Comparison of ENCODE assay signal across 25 cellular contexts in genomic region chr4:2981256-2981804, GRCh38. TPM values are rescaled to one million over a fixed set of nuclear protein-coding genes. Genes with fewer than 3 reads are reported as not detected.
DNase-seq lines count a peak whose midpoint lies in the region; ATAC-seq, FAIRE-seq and TF ChIP-seq lines count a peak whose summit lies in the region.
"Had no signal": no experiment of that assay in that cellular context is flagged by ENCODE, and none has a peak within 500 bp of the region (broad histone marks: within the 10 kb centered on the region; RNA-seq: fewer than 3 reads in every experiment).

No MANE protein-coding gene starts in this region.

- in situ Hi-C loops in K562 (cut with MboI): no loop called here

- CTCF ChIA-PET in activated CD8-positive, alpha-beta T cell treated with anti-CD3 and anti-CD28 coated beads for 36 hours (lab: Charles Lee): no interaction called here
- CTCF ChIA-PET in activated CD8-positive, alpha-beta T cell treated with anti-CD3 and anti-CD28 coated beads, Interleukin-2, amount 10 ng/mL, durations not matched to agents 7 days and 5 days (lab: Charles Lee): interaction anchor here (3.8 kb wide), 1 partner anchor 56 kb away, joined by 25 read pairs; no protein-coding TSS in a partner anchor
- CTCF ChIA-PET in K562 (lab: Yijun Ruan, JAX; ENCODE audit: low intra/inter-chr PET ratio): no interaction called here

- peaks cover 14% of the 10 kb centered on the region for H3K9me3 ChIP-seq in K562 (replicated peaks; ENCODE audit: control insufficient read depth, insufficient read depth, low read depth, low read length)
- peaks cover 2 to 12% of the 10 kb centered on the region in 2 donors for H3K9me3 ChIP-seq in neuronal stem cell (replicated peaks in 1 of 2; ENCODE audit: control insufficient read depth in 2 of 2, insufficient read depth in 1 of 2, low read depth in 1 of 2, low read length in 2 of 2)
- H3K9me3 ChIP-seq: SJSA1 had no signal

- DNase-seq in activated CD8-positive, alpha-beta T cell treated with anti-CD3 and anti-CD28 coated beads for 36 hours: peak; percentile 17
- DNase-seq in activated CD8-positive, alpha-beta T cell treated with anti-CD3 and anti-CD28 coated beads, Interleukin-2, amount 10 ng/mL, durations not matched to agents 7 days and 5 days: no peak
- DNase-seq in NAMALWA (ENCODE audit: low spot score) (peak; percentile 18), K562 (ENCODE audit: extremely low read depth in 1 of 4, low spot score in 3 of 4) (no peak), neuronal stem cell (ENCODE audit: low spot score) (no peak)
- DNase-seq: AML-193; CD4-positive, alpha-beta memory T cell; COR-L47; HCEC 1CT; NCI-H1092 treated with DMSO at 0.1 percent for 48 hours; NCI-H1436; NCI-H187; NCI-H2107; NCI-H524; NCI-H748 treated with DMSO at 0.1 percent for 48 hours; Right ventricle myocardium superior; RPMI8226 had no signal

- no peak for FAIRE-seq in K562 (lab: Jason Lieb, UNC)
- FAIRE-seq: A204.1, H1 had no signal

- H3K4me1 ChIP-seq in K562 (replicated peaks in 1 of 2; ENCODE audit: control insufficient read depth in 2 of 2, insufficient read depth in 2 of 2, low read length in 2 of 2): peaks cover 5 to 8% of the 10 kb centered on the region in 2 experiments; a peak in 3 of 5 replicates
- peaks cover 0 to 2% of the 10 kb centered on the region in 2 donors for H3K4me1 ChIP-seq in neuronal stem cell (ENCODE audit: control insufficient read depth in 2 of 2, insufficient read depth in 1 of 2, low read depth in 1 of 2, low read length in 2 of 2)

- H4K20me1 ChIP-seq in K562 (replicated peaks; ENCODE audit: control insufficient read depth, insufficient read depth, low read length): no peaks in the 10 kb centered on the region
- H4K20me1 ChIP-seq: BLaER1 treated with 17β-estradiol and CSF1 and Interleukin-3, amounts not matched to agents 10 nM and 100 nM had no signal

- H2BK120ac ChIP-seq in neuronal stem cell (ENCODE audit: low read depth, low read length): no peak overlapping the region

- no peaks in the 10 kb centered on the region for H3K9me1 ChIP-seq in K562 (ENCODE audit: control insufficient read depth, insufficient read depth, low read length)

- TF ChIP-seq POLR2A in K562 (conservative IDR thresholded peaks at IDR 0.05): no peak

- H3K36me3 ChIP-seq in K562 (ENCODE audit: control insufficient read depth, insufficient read depth, low read length) (no peaks in the 10 kb centered on the region), neuronal stem cell (replicated peaks in 1 of 2; ENCODE audit: control insufficient read depth in 2 of 2, insufficient read depth in 2 of 2, low read length in 2 of 2) (no peaks in the 10 kb centered on the region)
- H3K36me3 ChIP-seq: SJSA1 had no signal

- BruUV-seq in K562 (replicated peaks; lab: Mats Ljungman, UMichigan): no TSS peak

- H3K36me3 Mint-ChIP-seq in activated CD8-positive, alpha-beta T cell treated with anti-CD3 and anti-CD28 coated beads for 36 hours (ENCODE audit: low read depth): peaks cover 2% of the 10 kb centered on the region
- no peaks in the 10 kb centered on the region for H3K36me3 Mint-ChIP-seq in activated CD8-positive, alpha-beta T cell treated with anti-CD3 and anti-CD28 coated beads, Interleukin-2, amount 10 ng/mL, durations not matched to agents 7 days and 5 days (ENCODE audit: low read depth)
- H3K36me3 Mint-ChIP-seq: CD4-positive, alpha-beta memory T cell had no signal

- peaks cover 4% of the 10 kb centered on the region for H3K4me1 Mint-ChIP-seq in activated CD8-positive, alpha-beta T cell treated with anti-CD3 and anti-CD28 coated beads for 36 hours (ENCODE audit: low read depth)
- H3K4me1 Mint-ChIP-seq in activated CD8-positive, alpha-beta T cell treated with anti-CD3 and anti-CD28 coated beads, Interleukin-2, amount 10 ng/mL, durations not matched to agents 7 days and 5 days (ENCODE audit: low read depth): no peaks in the 10 kb centered on the region

- H3K4ac ChIP-seq in neuronal stem cell (ENCODE audit: low read length): no peak overlapping the region

- no peak for TF ChIP-seq RAD21 in K562 (CRISPR knock-in tag; conservative IDR thresholded peaks at IDR 0.05 in 1 of 2, IDR thresholded peaks at IDR 0.05 in 1 of 2)

- H3K27me3 ChIP-seq in K562 (ENCODE audit: control insufficient read depth in 2 of 2, insufficient read depth in 2 of 2, low read length in 2 of 2): peaks cover 0 to 4% of the 10 kb centered on the region in 2 experiments; a peak in 1 of 5 replicates
- no peaks in the 10 kb centered on the region for H3K27me3 ChIP-seq in neuronal stem cell (ENCODE audit: control insufficient read depth in 3 of 3, insufficient read depth in 3 of 3, low read depth in 1 of 3, low read length in 3 of 3)
- H3K27me3 ChIP-seq: BLaER1 treated with 17β-estradiol and CSF1 and Interleukin-3, amounts not matched to agents 10 nM and 100 nM; SJSA1 had no signal

- H3K79me1 ChIP-seq in neuronal stem cell (ENCODE audit: low read depth, low read length): no peaks in the 10 kb centered on the region

- no peak overlapping the region for H2AK5ac ChIP-seq in neuronal stem cell (ENCODE audit: low read depth, low read length)

- peaks cover 4% of the 10 kb centered on the region for H3K9me3 Mint-ChIP-seq in activated CD8-positive, alpha-beta T cell treated with anti-CD3 and anti-CD28 coated beads for 36 hours
- H3K9me3 Mint-ChIP-seq in activated CD8-positive, alpha-beta T cell treated with anti-CD3 and anti-CD28 coated beads, Interleukin-2, amount 10 ng/mL, durations not matched to agents 7 days and 5 days (ENCODE audit: insufficient read depth): no peaks in the 10 kb centered on the region

- 3% methylated on average over 4 of the region's 4 CpGs for WGBS in K562 (ENCODE audit: insufficient coverage, low coverage, missing lambda C conversion rate)
- no CpG with 5 or more reads among the region's 4 CpGs for WGBS in neuronal stem cell (ENCODE audit: extremely low coverage in 2 of 2, insufficient read length in 2 of 2, insufficient replicate concordance in 1 of 2), 2 donors

- H3K79me2 ChIP-seq in K562 (ENCODE audit: control insufficient read depth, insufficient read depth, low read length): no peaks in the 10 kb centered on the region

- H2AFZ ChIP-seq in K562 (ENCODE audit: low read depth, low read length) (no peak overlapping the region), neuronal stem cell (ENCODE audit: low read length) (no peak overlapping the region)

- no peak for ATAC-seq in activated CD8-positive, alpha-beta T cell treated with anti-CD3 and anti-CD28 coated beads for 36 hours
- no peak for ATAC-seq in activated CD8-positive, alpha-beta T cell treated with anti-CD3 and anti-CD28 coated beads, Interleukin-2, amount 10 ng/mL, durations not matched to agents 7 days and 5 days
- ATAC-seq in K562 (no peak), GM18502 (IDR thresholded peaks at IDR 0.05; ENCODE audit: poor library complexity, unreplicated experiment) (no peak), HG02642 (IDR thresholded peaks at IDR 0.05; ENCODE audit: poor library complexity, unreplicated experiment) (no peak), HG02884 (IDR thresholded peaks at IDR 0.05; ENCODE audit: unreplicated experiment) (no peak)

- no peak overlapping the region for H3K14ac ChIP-seq in neuronal stem cell (ENCODE audit: low read length)

- TF ChIP-seq CTCF in activated CD8-positive, alpha-beta T cell treated with anti-CD3 and anti-CD28 coated beads for 36 hours (IDR thresholded peaks at IDR 0.05): no peak
- no peak for TF ChIP-seq CTCF in K562 (IDR thresholded peaks at IDR 0.05 in 2 of 3, conservative IDR thresholded peaks at IDR 0.05 in 1 of 3; ENCODE audit: insufficient read depth in 2 of 3, low read depth in 1 of 3, low read length in 3 of 3)

- no peak overlapping the region for H4K91ac ChIP-seq in neuronal stem cell (ENCODE audit: low read depth, low read length, poor library complexity)

- no peak overlapping the region for H2BK12ac ChIP-seq in neuronal stem cell (ENCODE audit: low read length)

- no peak overlapping the region for H2BK15ac ChIP-seq in neuronal stem cell (ENCODE audit: low read length)

- H3K27me3 Mint-ChIP-seq in activated CD8-positive, alpha-beta T cell treated with anti-CD3 and anti-CD28 coated beads for 36 hours: peaks cover 4% of the 10 kb centered on the region
- peaks cover 14% of the 10 kb centered on the region for H3K27me3 Mint-ChIP-seq in activated CD8-positive, alpha-beta T cell treated with anti-CD3 and anti-CD28 coated beads, Interleukin-2, amount 10 ng/mL, durations not matched to agents 7 days and 5 days (ENCODE audit: low read depth)

- H3K27ac ChIP-seq in K562 (ENCODE audit: extremely low read depth, low read depth, low read length) (no peak overlapping the region), neuronal stem cell (replicated peaks; ENCODE audit: low read length) (no peak overlapping the region)
- H3K27ac ChIP-seq: BLaER1 treated with 17β-estradiol and CSF1 and Interleukin-3, amounts not matched to agents 10 nM and 100 nM; KMS-11; SJSA1 had no signal

- H3K27ac Mint-ChIP-seq in activated CD8-positive, alpha-beta T cell treated with anti-CD3 and anti-CD28 coated beads for 36 hours: no peak overlapping the region
- H3K27ac Mint-ChIP-seq in activated CD8-positive, alpha-beta T cell treated with anti-CD3 and anti-CD28 coated beads, Interleukin-2, amount 10 ng/mL, durations not matched to agents 7 days and 5 days: no peak overlapping the region
- H3K27ac Mint-ChIP-seq: CD4-positive, alpha-beta memory T cell had no signal

- POLR2A ChIA-PET in activated CD8-positive, alpha-beta T cell treated with anti-CD3 and anti-CD28 coated beads for 36 hours (lab: Charles Lee): no interaction called here
- POLR2A ChIA-PET in activated CD8-positive, alpha-beta T cell treated with anti-CD3 and anti-CD28 coated beads, Interleukin-2, amount 10 ng/mL, durations not matched to agents 7 days and 5 days (lab: Charles Lee): no interaction called here
- POLR2A ChIA-PET in K562 (lab: Yijun Ruan, JAX): interaction anchor here (1.2 kb wide), 1 partner anchor 14 kb away, joined by 4 read pairs; no protein-coding TSS in a partner anchor

- H3K4me2 ChIP-seq in K562 (ENCODE audit: insufficient read depth, low read length) (no peak overlapping the region), neuronal stem cell (ENCODE audit: insufficient read depth, low read length, poor library complexity, severe bottlenecking) (no peak overlapping the region)
- H3K4me2 ChIP-seq: BLaER1 treated with 17β-estradiol and CSF1 and Interleukin-3, amounts not matched to agents 10 nM and 100 nM; KMS-11 had no signal

- H3K18ac ChIP-seq in neuronal stem cell (ENCODE audit: low read length): no peak overlapping the region

- no peak overlapping the region for H4K8ac ChIP-seq in neuronal stem cell (ENCODE audit: low read depth, low read length)

- TF ChIP-seq EP300 in K562 (IDR thresholded peaks at IDR 0.05; ENCODE audit: low read length): no peak

- H3K23ac ChIP-seq in neuronal stem cell (ENCODE audit: low read depth, low read length, poor library complexity): peak overlapping the region; percentile 89

- H3K4me3 Mint-ChIP-seq in activated CD8-positive, alpha-beta T cell treated with anti-CD3 and anti-CD28 coated beads for 36 hours: no peak overlapping the region
- H3K4me3 Mint-ChIP-seq in activated CD8-positive, alpha-beta T cell treated with anti-CD3 and anti-CD28 coated beads, Interleukin-2, amount 10 ng/mL, durations not matched to agents 7 days and 5 days: no peak overlapping the region
- H3K4me3 Mint-ChIP-seq: CD4-positive, alpha-beta memory T cell had no signal

- H3K4me3 ChIP-seq in K562 (no peak overlapping the region), neuronal stem cell (ENCODE audit: low read length in 2 of 2) (no peak overlapping the region)
- H3K4me3 ChIP-seq: SJSA1 had no signal

- H2BK5ac ChIP-seq in neuronal stem cell (ENCODE audit: low read length): no peak overlapping the region

- no peak overlapping the region for H3K9ac ChIP-seq in K562 (ENCODE audit: insufficient read depth in 1 of 2, low read depth in 2 of 2, low read length in 2 of 2)
- H3K9ac ChIP-seq in neuronal stem cell (ENCODE audit: low read depth, low read length, poor library complexity): no peak overlapping the region
- H3K9ac ChIP-seq: BLaER1 treated with 17β-estradiol and CSF1 and Interleukin-3, amounts not matched to agents 10 nM and 100 nM; KMS-11 had no signal

- intact Hi-C loops in activated CD8-positive, alpha-beta T cell treated with anti-CD3 and anti-CD28 coated beads for 36 hours (cut with micrococcal nuclease): no loop called here
- intact Hi-C loops in K562 (cut with micrococcal nuclease): no loop called here

RNA-seq across cellular contexts. Expression of gene GRK4, which starts 18.0 kb away (rescaled TPM):
- total RNA-seq in activated CD8-positive, alpha-beta T cell treated with anti-CD3 and anti-CD28 coated beads for 36 hours: 1 to 10 TPM; 2.8 to 3.0 TPM
- total RNA-seq in activated CD8-positive, alpha-beta T cell treated with anti-CD3 and anti-CD28 coated beads, Interleukin-2, amount 10 ng/mL, durations not matched to agents 7 days and 5 days: 1 to 10 TPM; 2.2 to 2.6 TPM
- total RNA-seq in K562 (2011; cell fraction: chromatin; rRNA removed; ENCODE audit: low replicate concordance): 7.9 and 8.5 TPM in 2 replicates
- total RNA-seq in K562 (2011; cell fraction: nucleolus; rRNA removed): 6.2 and 7.8 TPM in 2 replicates
- total RNA-seq in K562 (2011; cell fraction: nucleoplasm; rRNA removed): 7.3 and 8.0 TPM in 2 replicates
- 2.5 and 3.1 TPM in 2 replicates for total RNA-seq in K562 (2014; rRNA removed)
- total RNA-seq in K562 (2014; rRNA removed; fragmentation: Illumina TruSeq; extraction: Trizol): 4.5 and 4.6 TPM in 2 replicates
- total RNA-seq in K562 (2015; rRNA removed; fragmentation: Illumina TruSeq; extraction: Trizol): 3.3 and 3.6 TPM in 2 replicates
- total RNA-seq in K562 (2021): 4.8 and 4.9 TPM in 2 replicates
- 3.3 and 4.0 TPM in 2 replicates for polyA plus RNA-seq in K562 (2011; rRNA removed)
- 2.0 and 3.8 TPM in 2 replicates for polyA plus RNA-seq in K562 (2011; cell fraction: cytosol; rRNA removed)
- polyA plus RNA-seq in K562 (2011; cell fraction: nucleus; rRNA removed): 2.5 and 2.9 TPM in 2 replicates
- polyA plus RNA-seq in K562 (2012): 3.1 and 3.7 TPM in 2 replicates
- polyA plus RNA-seq in K562 (2014; fragmentation: Illumina TruSeq; extraction: Trizol): 2.6 and 3.0 TPM in 2 replicates
- polyA plus RNA-seq in K562 (2014; fragmentation: Nextera tagmentation; extraction: Ambion mirVana): 1 to 10 TPM; 1.1 to 1.2 TPM
- polyA plus RNA-seq in K562 (2014; rRNA removed): 2.6 and 2.9 TPM in 2 replicates
- 3.0 and 3.2 TPM in 2 replicates for polyA minus RNA-seq in K562 (2011; rRNA and poly(A)+ RNA removed)
- 2.3 and 2.4 TPM in 2 replicates for polyA minus RNA-seq in K562 (2011; cell fraction: cytosol; rRNA and poly(A)+ RNA removed)
- polyA minus RNA-seq in K562 (2011; cell fraction: nucleus; rRNA and poly(A)+ RNA removed): 1.9 and 3.2 TPM in 2 replicates
- polyA plus RNA-seq in neuronal stem cell (2013, experiment 1 of 2): 4.2 TPM
- 3.7 TPM for polyA plus RNA-seq in neuronal stem cell (2013, experiment 2 of 2)

RNA-seq across cellular contexts. Expression of gene NOP14, which starts 18.1 kb away (rescaled TPM):
- total RNA-seq in activated CD8-positive, alpha-beta T cell treated with anti-CD3 and anti-CD28 coated beads for 36 hours: 10 to 100 TPM; 76.8 to 77.3 TPM
- 10 to 100 TPM; 47.6 to 52.3 TPM for total RNA-seq in activated CD8-positive, alpha-beta T cell treated with anti-CD3 and anti-CD28 coated beads, Interleukin-2, amount 10 ng/mL, durations not matched to agents 7 days and 5 days
- 31.1 and 38.1 TPM in 2 replicates for total RNA-seq in K562 (2011; cell fraction: chromatin; rRNA removed; ENCODE audit: low replicate concordance)
- total RNA-seq in K562 (2011; cell fraction: nucleolus; rRNA removed): 16.3 and 18.0 TPM in 2 replicates
- total RNA-seq in K562 (2011; cell fraction: nucleoplasm; rRNA removed): 15.6 and 17.2 TPM in 2 replicates
- 50.9 and 56.1 TPM in 2 replicates for total RNA-seq in K562 (2014; rRNA removed)
- total RNA-seq in K562 (2014; rRNA removed; fragmentation: Illumina TruSeq; extraction: Trizol): 53.8 and 55.0 TPM in 2 replicates
- total RNA-seq in K562 (2015; rRNA removed; fragmentation: Illumina TruSeq; extraction: Trizol): 61.1 and 61.7 TPM in 2 replicates
- total RNA-seq in K562 (2021): 69.8 and 76.0 TPM in 2 replicates
- 13.4 and 15.2 TPM in 2 replicates for polyA plus RNA-seq in K562 (2011; rRNA removed)
- 9.5 and 9.6 TPM in 2 replicates for polyA plus RNA-seq in K562 (2011; cell fraction: cytosol; rRNA removed)
- polyA plus RNA-seq in K562 (2011; cell fraction: nucleus; rRNA removed): 22.6 and 28.3 TPM in 2 replicates
- polyA plus RNA-seq in K562 (2012): 43.6 and 52.5 TPM in 2 replicates
- polyA plus RNA-seq in K562 (2014; fragmentation: Illumina TruSeq; extraction: Trizol): 62.1 and 62.4 TPM in 2 replicates
- polyA plus RNA-seq in K562 (2014; fragmentation: Nextera tagmentation; extraction: Ambion mirVana): 10 to 100 TPM; 12.7 to 12.9 TPM
- polyA plus RNA-seq in K562 (2014; rRNA removed): 30.1 and 33.3 TPM in 2 replicates
- polyA minus RNA-seq in K562 (2011; rRNA and poly(A)+ RNA removed): 32.6 and 36.6 TPM in 2 replicates
- 25.7 and 27.8 TPM in 2 replicates for polyA minus RNA-seq in K562 (2011; cell fraction: cytosol; rRNA and poly(A)+ RNA removed)
- 11.3 and 11.9 TPM in 2 replicates for polyA minus RNA-seq in K562 (2011; cell fraction: nucleus; rRNA and poly(A)+ RNA removed)
- 21.4 TPM for polyA plus RNA-seq in neuronal stem cell (2013, experiment 1 of 2)
- 21.1 TPM for polyA plus RNA-seq in neuronal stem cell (2013, experiment 2 of 2)

Comparison
In these comparisons a context has a peak if more than half of its experiments do, and no peak if none do; other contexts are left out.
1. DNase-seq: peak in activated CD8-positive, alpha-beta T cell treated with anti-CD3 and anti-CD28 coated beads for 36 hours (single experiment) and NAMALWA (single experiment); none in activated CD8-positive, alpha-beta T cell treated with anti-CD3 and anti-CD28 coated beads, Interleukin-2, amount 10 ng/mL, durations not matched to agents 7 days and 5 days (single experiment), K562 (0 of 4) and neuronal stem cell (single experiment).